9 cellular contexts compared by ENCODE assay signal in the genomic region with DNA sequence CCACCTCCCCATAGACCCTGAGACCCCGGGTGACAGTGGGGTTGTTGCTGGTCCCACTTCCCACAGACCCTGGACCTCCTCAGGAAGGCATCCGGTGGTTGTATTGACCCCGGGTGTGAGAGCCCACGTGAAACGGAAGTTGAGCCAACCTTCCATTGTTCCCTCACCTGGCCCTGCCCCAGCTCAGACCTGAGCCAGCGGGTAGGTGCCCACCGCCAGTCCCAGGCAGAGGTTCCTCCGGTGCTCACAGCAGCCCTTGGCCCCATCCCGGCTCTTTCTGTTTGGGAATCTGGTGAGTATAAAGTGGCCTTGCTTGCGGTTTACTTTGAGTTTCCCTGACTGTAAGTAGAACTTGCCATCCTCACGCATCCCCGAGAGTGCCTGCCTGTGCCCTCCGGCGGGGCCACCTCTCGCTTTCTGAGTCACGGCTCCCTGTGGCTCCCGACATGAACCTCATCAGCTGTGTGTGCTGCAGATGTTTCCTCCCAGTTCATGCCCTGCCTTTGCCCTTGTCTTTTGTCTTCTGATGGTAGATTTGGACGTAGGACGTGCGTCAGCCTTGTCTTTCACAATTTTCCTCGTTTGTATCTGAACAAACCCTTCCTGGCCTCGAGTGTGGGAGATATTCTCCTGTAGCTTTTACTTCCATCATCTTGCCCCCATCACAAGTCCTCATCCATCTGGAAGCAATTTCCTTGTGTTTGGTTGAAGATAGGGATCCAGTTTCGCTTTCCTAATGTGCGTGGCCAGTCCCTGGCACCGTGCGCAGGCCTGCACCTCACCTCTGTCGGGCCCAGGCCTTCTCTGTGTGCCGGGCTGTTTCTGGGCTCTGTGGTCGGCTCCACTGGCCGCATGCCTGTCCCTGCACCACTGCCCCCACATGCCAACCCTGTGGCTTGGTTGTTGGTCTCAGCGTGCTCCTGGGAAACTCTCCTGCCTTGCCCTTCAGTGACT.
DNase-seq lines count a peak whose midpoint lies in the region; ATAC-seq, FAIRE-seq and TF ChIP-seq lines count a peak whose summit lies in the region.
"Had no signal": no experiment of that assay in that cellular context is flagged by ENCODE, and none has a peak within 500 bp of the region (broad histone marks: within the 10 kb centered on the region; RNA-seq: fewer than 3 reads in every experiment).

No MANE protein-coding gene starts in this region.

- H3K4me3 ChIP-seq in K562 (no peak overlapping the region), lower leg skin (ENCODE audit: low read depth, poor library complexity, severe bottlenecking) (no peak overlapping the region)

- no peak overlapping the region for H3K27ac Mint-ChIP-seq in Calu3 (ENCODE audit: unreplicated experiment)

- BruUV-seq in K562 (replicated peaks; lab: Mats Ljungman, UMichigan) (no TSS peak), Calu3 (replicated peaks; lab: Mats Ljungman, UMichigan) (no TSS peak)

- CTCF ChIA-PET in K562 (lab: Yijun Ruan, JAX; ENCODE audit: low intra/inter-chr PET ratio) = interaction anchor here (0.6 kb wide), 1 partner anchor 22 kb away, joined by 6 read pairs; no protein-coding TSS in a partner anchor
- CTCF ChIA-PET in Calu3 (lab: Charles Lee) = interaction anchor here (0.6 kb wide), 1 partner anchor 498 kb away, joined by 3 read pairs; no protein-coding TSS in a partner anchor

- TF ChIP-seq POLR2A in K562 (conservative IDR thresholded peaks at IDR 0.05) = no peak
- TF ChIP-seq POLR2A in lower leg skin (IDR thresholded peaks at IDR 0.05) = no peak

- no peak overlapping the region; the same call in 1 of the 2 replicates for H3K4me2 ChIP-seq in K562 (ENCODE audit: insufficient read depth, low read length)

- no peaks in the 10 kb centered on the region for H3K36me3 Mint-ChIP-seq in Calu3 (ENCODE audit: insufficient read depth, unreplicated experiment)

- intact Hi-C loops in K562 (cut with micrococcal nuclease) (no loop called here), lower leg skin (cut with DNase I; ENCODE audit: low total_unique reads) (no loop called here), Calu3 (cut with micrococcal nuclease; ENCODE audit: unreplicated experiment) (no loop called here), left colon (cut with DNase I, micrococcal nuclease) (no loop called here)

- no peaks in the 10 kb centered on the region for H3K9me3 Mint-ChIP-seq in Calu3 (ENCODE audit: low read depth, unreplicated experiment)

- peaks cover 10 to 51% of the 10 kb centered on the region in 2 experiments; a peak in 3 of 5 replicates for H3K27me3 ChIP-seq in K562 (ENCODE audit: control insufficient read depth in 2 of 2, insufficient read depth in 2 of 2, low read length in 2 of 2)

- no peaks in the 10 kb centered on the region for H3K79me2 ChIP-seq in K562 (ENCODE audit: control insufficient read depth, insufficient read depth, low read length)

- in situ Hi-C loops in K562 (cut with MboI) = no loop called here

- peak; percentile 39 for DNase-seq in stimulated activated CD4-positive, alpha-beta T cell treated with anti-CD3 and anti-CD28 coated beads, Interleukin-15, amount 100 ng/mL, for 24 hours
- DNase-seq in stimulated activated CD4-positive, alpha-beta T cell treated with anti-CD3 and anti-CD28 coated beads, Interleukin-4, amount 100 ng/mL, for 4 hours = no peak
- DNase-seq in K562 (ENCODE audit: extremely low read depth in 1 of 4, low spot score in 3 of 4) = no peak
- peak; percentile 78 to 96 for DNase-seq in lower leg skin (ENCODE audit: low spot score in 2 of 2)
- DNase-seq in Calu3 = no peak
- DNase-seq in left colon = no peak
- no peak for DNase-seq in GDM1 (lab: John Stamatoyannopoulos, UW)
- no peak for DNase-seq in GM20000 (ENCODE audit: low spot score)

- FAIRE-seq in K562 (lab: Jason Lieb, UNC) = no peak

- no peak for TF ChIP-seq EP300 in K562 (IDR thresholded peaks at IDR 0.05; ENCODE audit: low read length)

- no peaks in the 10 kb centered on the region for H3K9me3 ChIP-seq in K562 (replicated peaks; ENCODE audit: control insufficient read depth, insufficient read depth, low read depth, low read length)

- H3K9me1 ChIP-seq in K562 (ENCODE audit: control insufficient read depth, insufficient read depth, low read length) = no peaks in the 10 kb centered on the region

- POLR2A ChIA-PET in K562 (lab: Yijun Ruan, JAX) = no interaction called here

- ATAC-seq in K562 = no peak
- ATAC-seq in left colon = no peak
- ATAC-seq: HCT116 had no signal

- H3K4me1 ChIP-seq in K562 (replicated peaks in 1 of 2; ENCODE audit: control insufficient read depth in 2 of 2, insufficient read depth in 2 of 2, low read length in 2 of 2) = peaks cover 3 to 33% of the 10 kb centered on the region in 2 experiments; a peak in 4 of 5 replicates

- no peak overlapping the region for H3K4me3 Mint-ChIP-seq in Calu3 (ENCODE audit: low read depth, unreplicated experiment)

- WGBS in K562 (ENCODE audit: insufficient coverage, low coverage, missing lambda C conversion rate) = 49% methylated on average over 31 of the region's 31 CpGs
- 57 to 62% methylated on average over 31 of the region's 31 CpGs for WGBS in lower leg skin, 2 donors

- no peaks in the 10 kb centered on the region for H3K4me1 Mint-ChIP-seq in Calu3 (ENCODE audit: low read depth, unreplicated experiment)

- no peak overlapping the region for H3K27ac ChIP-seq in K562 (ENCODE audit: extremely low read depth, low read depth, low read length)

- no peak overlapping the region for H3K9ac ChIP-seq in K562 (ENCODE audit: insufficient read depth in 1 of 2, low read depth in 2 of 2, low read length in 2 of 2)

- H4K20me1 ChIP-seq in K562 (replicated peaks; ENCODE audit: control insufficient read depth, insufficient read depth, low read length) = no peaks in the 10 kb centered on the region

- peaks cover 58% of the 10 kb centered on the region for H3K27me3 Mint-ChIP-seq in Calu3 (ENCODE audit: unreplicated experiment)

- no peaks in the 10 kb centered on the region for H3K36me3 ChIP-seq in K562 (ENCODE audit: control insufficient read depth, insufficient read depth, low read length)

- TF ChIP-seq CTCF in K562 (IDR thresholded peaks at IDR 0.05 in 2 of 3, conservative IDR thresholded peaks at IDR 0.05 in 1 of 3; ENCODE audit: insufficient read depth in 2 of 3, low read depth in 1 of 3, low read length in 3 of 3) (no peak), lower leg skin (IDR thresholded peaks at IDR 0.05) (no peak), Calu3 (IDR thresholded peaks at IDR 0.05; ENCODE audit: unreplicated experiment) (no peak), GM20000 (IDR thresholded peaks at IDR 0.05; ENCODE audit: extremely low read depth, missing control alignments) (no peak)

- peak overlapping the region; percentile 10; the same call in 1 of the 2 replicates for H2AFZ ChIP-seq in K562 (ENCODE audit: low read depth, low read length)

- no peak for TF ChIP-seq RAD21 in K562 (CRISPR knock-in tag; conservative IDR thresholded peaks at IDR 0.05 in 1 of 2, IDR thresholded peaks at IDR 0.05 in 1 of 2)

TF ChIP-seq in K562, 482 proteins besides CTCF, POLR2A, EP300 and RAD21:
- no peak for TF ChIP-seq ZNF583 (CRISPR knock-in tag; IDR thresholded peaks at IDR 0.05)
- TF ChIP-seq STAG1 (CRISPR knock-in tag; IDR thresholded peaks at IDR 0.05; ENCODE audit: borderline replicate concordance) = no peak
- TF ChIP-seq NFE2L1 (tag; IDR thresholded peaks at IDR 0.05; ENCODE audit: borderline replicate concordance, low read depth) = no peak
- TF ChIP-seq ZNF57 (CRISPR knock-in tag; IDR thresholded peaks at IDR 0.05) = no peak
- no peak for TF ChIP-seq ZNF146 (CRISPR knock-in tag; IDR thresholded peaks at IDR 0.05; ENCODE audit: unreplicated experiment)
- TF ChIP-seq BACH1 (tag; IDR thresholded peaks at IDR 0.05) = no peak

Comparison
In these comparisons a context has a peak if more than half of its experiments do, and no peak if none do; other contexts are left out.
1. DNase-seq: peak in stimulated activated CD4-positive, alpha-beta T cell treated with anti-CD3 and anti-CD28 coated beads, Interleukin-15, amount 100 ng/mL, for 24 hours (single experiment) and lower leg skin (2 of 2); none in stimulated activated CD4-positive, alpha-beta T cell treated with anti-CD3 and anti-CD28 coated beads, Interleukin-4, amount 100 ng/mL, for 4 hours (0 of 2), K562 (0 of 4), Calu3 (single experiment), left colon (0 of 2), GDM1 (single experiment) and GM20000 (single experiment).